ENCODE assay signal across 22 cellular contexts in the genomic region with DNA sequence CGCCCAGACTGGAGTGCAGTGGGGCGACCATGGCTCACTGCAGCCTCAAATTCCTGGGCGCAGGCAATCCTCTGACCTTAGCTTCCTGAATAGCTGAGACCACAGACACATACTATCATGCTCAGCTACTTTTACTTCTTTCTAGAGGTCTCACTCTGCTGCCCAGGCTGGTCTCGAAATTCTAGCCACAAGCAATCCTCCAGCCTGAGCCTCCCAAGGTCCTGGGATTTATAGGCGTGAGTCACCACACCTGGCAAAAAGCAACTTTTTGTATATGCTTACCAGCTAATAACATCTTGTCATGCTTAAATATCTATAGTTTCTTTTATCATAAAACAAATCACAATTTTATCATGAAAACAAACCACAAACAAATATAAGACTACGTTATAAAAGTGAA.
"Had no signal": no experiment of that assay in that cellular context is flagged by ENCODE, and none has a peak within 500 bp of the region (broad histone marks: within the 10 kb centered on the region; RNA-seq: fewer than 3 reads in every experiment).

No MANE protein-coding gene starts in this region.

- H3K9me3 Mint-ChIP-seq: activated CD8-positive, alpha-beta T cell treated with anti-CD3 and anti-CD28 coated beads for 36 hours; activated naive CD4-positive, alpha-beta T cell treated with anti-CD3 and anti-CD28 coated beads, Interleukin-2, amount 50 U/mL, for 72 hours; activated naive CD8-positive, alpha-beta T cell treated with anti-CD3 and anti-CD28 coated beads, Interleukin-2, amount 50 U/mL, for 24 hours; central memory CD8-positive, alpha-beta T cell had no signal

- H3K27me3 Mint-ChIP-seq: activated CD8-positive, alpha-beta T cell treated with anti-CD3 and anti-CD28 coated beads for 36 hours; activated naive CD8-positive, alpha-beta T cell treated with anti-CD3 and anti-CD28 coated beads, Interleukin-2, amount 50 U/mL, for 24 hours; central memory CD8-positive, alpha-beta T cell had no signal

- H3K27ac Mint-ChIP-seq: activated naive CD8-positive, alpha-beta T cell treated with anti-CD3 and anti-CD28 coated beads, Interleukin-2, amount 50 U/mL, for 24 hours had no signal

- DNase-seq: activated CD4-positive, alpha-beta T cell treated with anti-CD3 and anti-CD28 coated beads for 4 hours; activated CD8-positive, alpha-beta T cell treated with anti-CD3 and anti-CD28 coated beads for 36 hours; activated naive CD8-positive, alpha-beta T cell treated with anti-CD3 and anti-CD28 coated beads, Interleukin-2, amount 50 U/mL, for 24 hours; amniotic stem cell; MG63; MV-4-11; NCI-H1105; NCI-H1436 treated with DMSO at 0.1 percent for 48 hours; NCI-H187; NCI-H2081; NCI-H510A treated with DMSO at 0.1 percent for 48 hours; NCI-H69; NK-92 treated with Interleukin-12 subunit alpha and Interleukin-12 subunit beta, amount 100 ng/mL, for 24 hours; OCI-M1; Peyer's patch; SHP77; SW 1271 had no signal

- ATAC-seq: activated CD4-positive, CD25-positive, alpha-beta regulatory T cell treated with anti-CD3 and anti-CD28 coated beads, Interleukin-2, amount 50 U/mL, for 24 hours; activated CD8-positive, alpha-beta T cell treated with anti-CD3 and anti-CD28 coated beads for 36 hours; activated naive CD4-positive, alpha-beta T cell treated with anti-CD3 and anti-CD28 coated beads, Interleukin-2, amount 50 U/mL, for 72 hours; activated naive CD8-positive, alpha-beta T cell treated with anti-CD3 and anti-CD28 coated beads, Interleukin-2, amount 50 U/mL, for 24 hours; SK-N-SH treated with all-trans-retinoic acid at 6 μM for 48 hours had no signal

- H3K4me3 Mint-ChIP-seq: activated CD8-positive, alpha-beta T cell treated with anti-CD3 and anti-CD28 coated beads for 36 hours; activated naive CD8-positive, alpha-beta T cell treated with anti-CD3 and anti-CD28 coated beads, Interleukin-2, amount 50 U/mL, for 24 hours; brain; central memory CD8-positive, alpha-beta T cell had no signal
